Comparison of ENCODE assay signal across 14 cellular contexts in the genomic region with DNA sequence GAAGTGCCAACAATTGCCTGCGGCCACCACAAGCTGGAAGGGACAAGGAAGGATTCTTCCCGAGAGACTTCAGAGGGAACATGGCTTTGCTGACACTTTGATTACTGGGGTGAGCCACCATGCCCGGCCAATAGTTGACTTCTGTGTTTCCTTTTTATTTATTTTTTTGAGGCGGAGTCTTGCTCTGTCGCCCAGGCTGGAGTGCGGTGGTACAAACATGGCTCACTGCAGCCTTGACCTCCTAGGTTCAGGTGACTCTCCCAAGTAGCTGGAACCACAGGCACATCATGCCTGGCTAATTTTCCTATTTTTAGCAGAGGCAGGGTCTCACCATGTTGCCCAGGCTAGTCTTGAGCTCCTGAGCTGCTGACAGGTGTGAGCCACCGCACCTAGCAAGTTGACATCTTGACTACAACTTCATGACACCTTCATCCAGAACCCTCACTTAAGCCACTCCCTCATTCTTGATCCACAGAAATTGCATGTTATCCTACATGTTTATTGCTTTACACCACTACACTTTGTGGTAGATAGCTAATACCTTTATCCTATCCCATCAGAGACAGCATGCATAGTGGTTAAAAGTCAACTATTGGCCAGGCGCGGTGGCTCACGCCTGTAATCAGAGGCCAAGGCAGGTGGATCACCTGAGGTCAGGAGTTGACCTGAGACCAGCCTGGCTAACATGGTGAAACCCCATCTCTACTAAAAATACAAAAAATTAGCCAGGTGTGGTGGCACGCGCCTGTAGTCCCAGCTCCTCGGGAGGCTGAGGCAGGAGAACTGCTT. TPM values are rescaled to one million over a fixed set of nuclear protein-coding genes. Genes with fewer than 3 reads are reported as not detected.
A peak's percentile ranks its signal among the peaks of the same experiment; 100 is the strongest.
DNase-seq lines count a peak whose midpoint lies in the region; ATAC-seq and TF ChIP-seq lines count a peak whose summit lies in the region.
"Had no signal": no experiment of that assay in that cellular context is flagged by ENCODE, and none has a peak within 500 bp of the region (broad histone marks: within the 10 kb centered on the region; RNA-seq: fewer than 3 reads in every experiment).

No MANE protein-coding gene starts in this region.

- TF ChIP-seq CTCF in Peyer's patch (IDR thresholded peaks at IDR 0.05) (no peak), transverse colon (IDR thresholded peaks at IDR 0.05) (no peak)

- peaks cover 41 to 66% (median 54%) of the 10 kb centered on the region in 10 experiments for H3K4me1 ChIP-seq in BLaER1 treated with 17β-estradiol and CSF1 and Interleukin-3, amounts not matched to agents 10 nM and 100 nM
- H3K4me1 ChIP-seq in Peyer's patch: peaks cover 0 to 20% (median 2%) of the 10 kb centered on the region in 4 donors
- H3K4me1 ChIP-seq in transverse colon: peaks cover 0 to 38% (median 29%) of the 10 kb centered on the region in 4 donors
- peaks cover 13% of the 10 kb centered on the region for H3K4me1 ChIP-seq in mesenchymal stem cell (ENCODE audit: control insufficient read depth, insufficient read depth, low read depth, low read length)

- H3K27ac ChIP-seq in BLaER1 treated with 17β-estradiol and CSF1 and Interleukin-3, amounts not matched to agents 10 nM and 100 nM: no peak overlapping the region
- H3K27ac ChIP-seq in Peyer's patch: peak overlapping the region in 2 of 4 donors; percentile 73 to 87
- H3K27ac ChIP-seq in transverse colon: peak overlapping the region; percentile 48 to 84 (median 78)
- no peak overlapping the region for H3K27ac ChIP-seq in mesenchymal stem cell (ENCODE audit: low read length, poor library complexity, severe bottlenecking)
- H3K27ac ChIP-seq: GM23248 had no signal

- no peaks in the 10 kb centered on the region for H4K20me1 ChIP-seq in BLaER1 treated with 17β-estradiol and CSF1 and Interleukin-3, amounts not matched to agents 10 nM and 100 nM

- intact Hi-C loops in left colon (cut with DNase I, micrococcal nuclease): no loop called here
- intact Hi-C loops in transverse colon (cut with DNase I; ENCODE audit: low total_unique reads): no loop called here

- H2BK12ac ChIP-seq in mesenchymal stem cell (ENCODE audit: low read length in 2 of 2): no peak overlapping the region

- H3K4ac ChIP-seq in mesenchymal stem cell (ENCODE audit: low read depth in 1 of 2, low read length in 2 of 2): no peak overlapping the region

- 61 to 65% methylated on average over 7 to 13 of the region's 13 CpGs for WGBS in transverse colon (ENCODE audit: low coverage in 1 of 2), 2 donors
- 94% methylated on average over 13 of the region's 13 CpGs for WGBS in mesenchymal stem cell

- ATAC-seq in left colon (peak; percentile 71), GM18520 (IDR thresholded peaks at IDR 0.05; ENCODE audit: unreplicated experiment) (no peak)

- H3K4me3 ChIP-seq in BLaER1 treated with 17β-estradiol and CSF1 and Interleukin-3, amounts not matched to agents 10 nM and 100 nM: no peak overlapping the region
- H3K4me3 ChIP-seq in Peyer's patch (peak overlapping the region in 1 of 4 donors; percentile 37), transverse colon (no peak overlapping the region), mesenchymal stem cell (ENCODE audit: insufficient read depth in 1 of 2, low read depth in 1 of 2, low read length in 2 of 2) (no peak overlapping the region)
- H3K4me3 ChIP-seq: GM23248 had no signal

- no peaks in the 10 kb centered on the region for H3K27me3 ChIP-seq in BLaER1 treated with 17β-estradiol and CSF1 and Interleukin-3, amounts not matched to agents 10 nM and 100 nM
- no peaks in the 10 kb centered on the region for H3K27me3 ChIP-seq in Peyer's patch
- H3K27me3 ChIP-seq in transverse colon: no peaks in the 10 kb centered on the region
- H3K27me3 ChIP-seq in mesenchymal stem cell (ENCODE audit: control insufficient read depth in 1 of 2, insufficient read depth in 1 of 2, low read length in 2 of 2): peaks cover 0 to 8% of the 10 kb centered on the region in 2 experiments

- no peak overlapping the region for H4K91ac ChIP-seq in mesenchymal stem cell (ENCODE audit: low read length)

- no peak overlapping the region for H3K9ac ChIP-seq in BLaER1 treated with 17β-estradiol and CSF1 and Interleukin-3, amounts not matched to agents 10 nM and 100 nM
- no peak overlapping the region for H3K9ac ChIP-seq in mesenchymal stem cell (ENCODE audit: low read length)
- H3K9ac ChIP-seq: GM23248 had no signal

- H4K8ac ChIP-seq in mesenchymal stem cell (ENCODE audit: low read length): no peak overlapping the region

- TF ChIP-seq EP300 in transverse colon (IDR thresholded peaks at IDR 0.05; ENCODE audit: low read depth): no peak

- DNase-seq in Peyer's patch (peak in 2 of 3 donors; percentile 74 to 80), left colon (peak; percentile 50 to 54), transverse colon (peak; percentile 63), mesenchymal stem cell (no peak), AML-193 (lab: John Stamatoyannopoulos, UW) (no peak)
- DNase-seq: CD4-positive, CD25-positive, alpha-beta regulatory T cell; GF-D8; GM23248 had no signal

- peaks cover 0 to 7% (median 0%) of the 10 kb centered on the region in 11 experiments; a peak in 1 of 22 replicates for H3K9me3 ChIP-seq in BLaER1 treated with 17β-estradiol and CSF1 and Interleukin-3, amounts not matched to agents 10 nM and 100 nM (replicated peaks in 1 of 11)
- H3K9me3 ChIP-seq in Peyer's patch (no peaks in the 10 kb centered on the region), transverse colon (no peaks in the 10 kb centered on the region), mesenchymal stem cell (ENCODE audit: control insufficient read depth, low read length) (peaks cover 2% of the 10 kb centered on the region)

- no peak overlapping the region for H3K18ac ChIP-seq in mesenchymal stem cell (ENCODE audit: low read depth in 1 of 2, low read length in 2 of 2)

- peak overlapping the region; percentile 16 to 78 (median 37); a peak in 19 of 22 replicates for H3K4me2 ChIP-seq in BLaER1 treated with 17β-estradiol and CSF1 and Interleukin-3, amounts not matched to agents 10 nM and 100 nM
- H3K4me2 ChIP-seq in mesenchymal stem cell (ENCODE audit: low read length, poor library complexity, severe bottlenecking): no peak overlapping the region

- TF ChIP-seq POLR2A in Peyer's patch (IDR thresholded peaks at IDR 0.05) (peak in 1 of 2 donors; percentile 19), transverse colon (IDR thresholded peaks at IDR 0.05) (no peak)

- no peak overlapping the region for H2BK120ac ChIP-seq in mesenchymal stem cell (ENCODE audit: low read depth, low read length)

- no peak overlapping the region for H2AK5ac ChIP-seq in mesenchymal stem cell (ENCODE audit: low read length, severe bottlenecking)

- no peak overlapping the region for H2BK15ac ChIP-seq in mesenchymal stem cell (ENCODE audit: low read depth, poor library complexity, severe bottlenecking)

- no peak overlapping the region for H2BK5ac ChIP-seq in mesenchymal stem cell (ENCODE audit: low read depth, low read length, poor library complexity, severe bottlenecking)

- no peak overlapping the region for H3K14ac ChIP-seq in mesenchymal stem cell (ENCODE audit: low read length in 2 of 2)

- in situ Hi-C loops in transverse colon (cut with MboI; ENCODE audit: low pct_ligation_motif_present in 1 of 4, low pct_unique_long_range_greater_than_20kb in 1 of 4, low sequenced_read_pairs in 3 of 4): no loop called here

- H2AFZ ChIP-seq in mesenchymal stem cell (ENCODE audit: low read depth, low read length): no peak overlapping the region
- H2AFZ ChIP-seq: GM23248 had no signal

- H3K79me1 ChIP-seq in mesenchymal stem cell (replicated peaks; ENCODE audit: low read length, poor library complexity, severe bottlenecking): no peaks in the 10 kb centered on the region

- no peak overlapping the region for H3K23ac ChIP-seq in mesenchymal stem cell (ENCODE audit: low read length in 2 of 2)

- no peaks in the 10 kb centered on the region for H3K36me3 ChIP-seq in BLaER1 treated with 17β-estradiol and CSF1 and Interleukin-3, amounts not matched to agents 10 nM and 100 nM
- H3K36me3 ChIP-seq in Peyer's patch: no peaks in the 10 kb centered on the region
- H3K36me3 ChIP-seq in transverse colon: no peaks in the 10 kb centered on the region
- H3K36me3 ChIP-seq in mesenchymal stem cell (ENCODE audit: control insufficient read depth in 1 of 2, insufficient read depth in 2 of 2, low read depth in 1 of 2, low read length in 2 of 2): no peaks in the 10 kb centered on the region

RNA-seq across cellular contexts. Expression of gene GPRC5C, which starts 16.1 kb away (rescaled TPM):
- 100 to 1,000 TPM in 2 of 4 donors, 10 to 100 TPM in 2; 61.1 to 173 (median 107) TPM for total RNA-seq in Peyer's patch
- 100 to 1,000 TPM; 155 to 161 TPM for total RNA-seq in left colon
- total RNA-seq in transverse colon: 100 to 1,000 TPM in 3 of 4 donors, 10 to 100 TPM in 1; 62.5 to 263 (median 174) TPM
- polyA plus RNA-seq in mesenchymal stem cell (2013, experiment 1 of 2): 5.3 TPM
- 5.1 TPM for polyA plus RNA-seq in mesenchymal stem cell (2013, experiment 2 of 2)
- total RNA-seq: CD4-positive, CD25-positive, alpha-beta regulatory T cell had no signal
- polyA plus RNA-seq: CD4-positive, CD25-positive, alpha-beta regulatory T cell had no signal

RNA-seq across cellular contexts. Expression of gene GPR142, which starts 48.5 kb away (rescaled TPM):
- total RNA-seq in Peyer's patch (1 to 10 TPM in 1 of 4 donors, under 1 TPM in 2, not detected in 1; 0.53 to 1.1 (median 0.85) TPM), left colon (under 1 TPM in 1 of 2 donors, not detected in 1; 0.31 TPM), transverse colon (under 1 TPM in 1 of 4 donors, not detected in 3; 0.48 TPM)
- not detected for polyA plus RNA-seq in mesenchymal stem cell (2013, experiment 1 of 2)
- polyA plus RNA-seq in mesenchymal stem cell (2013, experiment 2 of 2): not detected
- total RNA-seq: CD4-positive, CD25-positive, alpha-beta regulatory T cell; GM23248 had no signal
- polyA plus RNA-seq: AG04450; BJ; CD4-positive, CD25-positive, alpha-beta regulatory T cell; GM23248; IgD-negative memory B cell had no signal

RNA-seq across cellular contexts. Expression of gene CD300A, which starts 50.6 kb away (rescaled TPM):
- 10 to 100 TPM in 1 of 4 donors, 1 to 10 TPM in 3; 1.1 to 61.1 (median 6.8) TPM for total RNA-seq in Peyer's patch
- total RNA-seq in left colon: 1 to 10 TPM; 1.8 to 7.9 TPM
- 1 to 10 TPM in 2 of 4 donors, not detected in 2; 3.1 to 5.1 TPM for total RNA-seq in transverse colon
- polyA plus RNA-seq in mesenchymal stem cell (2013, experiment 1 of 2): not detected
- not detected for polyA plus RNA-seq in mesenchymal stem cell (2013, experiment 2 of 2)
- total RNA-seq: GM23248, HT-29 had no signal
- polyA plus RNA-seq: AG04450, BJ, GM23248 had no signal

RNA-seq across cellular contexts. Expression of gene BTBD17, which starts 54.1 kb away (rescaled TPM):
- not detected for total RNA-seq in Peyer's patch
- total RNA-seq in left colon: under 1 TPM in 1 of 2 donors, not detected in 1; 0.24 TPM
- not detected for total RNA-seq in transverse colon
- not detected for polyA plus RNA-seq in mesenchymal stem cell (2013, experiment 1 of 2)
- polyA plus RNA-seq in mesenchymal stem cell (2013, experiment 2 of 2): not detected
- total RNA-seq: CD4-positive, CD25-positive, alpha-beta regulatory T cell; GM23248 had no signal
- polyA plus RNA-seq: AG04450, BJ, IgD-negative memory B cell had no signal

Comparison
In these comparisons a context has a peak if more than half of its experiments do, and no peak if none do; other contexts are left out.
1. H3K27ac ChIP-seq: peak in transverse colon (4 of 4); none in BLaER1 treated with 17β-estradiol and CSF1 and Interleukin-3, amounts not matched to agents 10 nM and 100 nM (0 of 11) and mesenchymal stem cell (single experiment).
2. DNase-seq: peak in Peyer's patch (2 of 3), left colon (2 of 2) and transverse colon (single experiment); none in mesenchymal stem cell (single experiment) and AML-193 (0 of 2).